Comparison of ENCODE assay signal across 31 cellular contexts in the genomic region with DNA sequence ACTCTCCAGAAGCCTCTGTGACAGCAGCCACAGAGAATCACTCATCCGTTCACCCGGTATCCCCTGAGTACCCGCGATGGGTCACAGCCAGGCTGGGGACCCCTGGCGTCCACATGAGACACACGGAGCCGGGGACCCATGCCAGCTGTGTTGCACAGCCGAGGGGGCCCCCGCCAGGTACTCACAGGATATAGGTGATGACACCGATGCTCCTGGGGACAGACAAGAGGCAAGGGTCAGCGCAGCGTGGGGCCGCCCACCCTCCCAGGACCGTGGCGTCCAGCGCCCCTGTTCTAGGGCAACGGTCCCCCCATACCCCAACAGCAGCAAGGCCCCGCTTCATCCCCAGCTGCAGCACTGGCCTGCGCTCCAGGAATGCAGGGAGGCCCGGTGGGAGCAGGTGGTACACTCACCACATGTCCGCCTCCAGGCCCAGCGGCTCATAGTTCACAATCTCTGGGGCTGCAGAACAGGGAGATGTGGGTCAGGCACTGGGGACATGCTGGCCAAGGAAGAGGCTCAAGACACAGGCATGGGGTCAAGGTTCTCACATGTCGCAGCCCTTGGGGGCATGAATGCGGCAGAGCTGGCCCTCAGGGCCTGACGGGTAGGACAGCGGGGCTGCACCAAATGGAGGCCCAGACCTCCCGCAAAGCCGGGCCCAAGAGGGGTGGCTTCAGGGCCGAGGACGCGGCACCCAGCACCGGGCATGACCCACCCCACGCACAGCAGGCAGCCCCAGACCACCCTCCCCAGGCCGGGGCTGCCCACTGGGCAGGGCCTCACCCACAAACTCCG. TPM values are rescaled to one million over a fixed set of nuclear protein-coding genes. Genes with fewer than 3 reads are reported as not detected.
"Had no signal": no experiment of that assay in that cellular context is flagged by ENCODE, and none has a peak within 500 bp of the region (broad histone marks: within the 10 kb centered on the region; RNA-seq: fewer than 3 reads in every experiment).

No MANE protein-coding gene starts in this region.

- H3K27ac ChIP-seq: body of pancreas, parathyroid adenoma, tibial nerve had no signal

- H3K4me1 ChIP-seq: parathyroid adenoma had no signal

- H3K4me1 Mint-ChIP-seq: activated CD4-positive, alpha-beta T cell treated with anti-CD3 and anti-CD28 coated beads for 36 hours; activated T-helper 17 cell treated with anti-CD3 and anti-CD28 coated beads, Interleukin-2, amount 50 U/mL, for 72 hours had no signal

- H2AFZ ChIP-seq: parathyroid adenoma had no signal

- H3K9me3 ChIP-seq: body of pancreas, esophagus squamous epithelium, tibial nerve had no signal

- H3K4me3 ChIP-seq: body of pancreas, esophagus squamous epithelium, smooth muscle cell, tibial nerve had no signal

- DNase-seq: activated CD4-positive, alpha-beta memory T cell treated with anti-CD3 and anti-CD28 coated beads for 36 hours; activated CD4-positive, alpha-beta T cell treated with anti-CD3 and anti-CD28 coated beads for 36 hours; activated CD4-positive, CD25-positive, alpha-beta regulatory T cell; activated CD8-positive, alpha-beta memory T cell treated with anti-CD3 and anti-CD28 coated beads, Interleukin-2, amount 50 U/mL, for 4 hours; activated T-cell treated with anti-CD3 and anti-CD28 coated beads, Interleukin-2, amount 50 U/mL, for 1 hour; anterior cingulate cortex; body of pancreas; dermis blood vessel endothelial cell; effector CD4-positive, alpha-beta T cell; esophagus squamous epithelium; foreskin melanocyte; glutamatergic neuron; immature natural killer cell; naive B cell; nephron progenitor cell; nucleus accumbens; stimulated activated CD4-positive, alpha-beta T cell treated with anti-CD3 and anti-CD28 coated beads, Interleukin-15, amount 100 ng/mL, for 24 hours; stimulated activated CD4-positive, alpha-beta T cell treated with anti-CD3 and anti-CD28 coated beads, Interleukin-2, amount 100 ng/mL, for 24 hours; stimulated activated naive B cell treated with anti-CD40 and anti-IgM and Interleukin-4, amounts not matched to agents 10 μg/mL and 1 μg/mL and 100 μg/mL, for 72 hours; T-helper 1 cell had no signal

- H3K36me3 Mint-ChIP-seq: activated naive CD8-positive, alpha-beta T cell; naive B cell had no signal

- H3K9me3 Mint-ChIP-seq: activated CD4-positive, alpha-beta memory T cell treated with anti-CD3 and anti-CD28 coated beads for 36 hours; activated T-helper 17 cell treated with anti-CD3 and anti-CD28 coated beads, Interleukin-2, amount 50 U/mL, for 72 hours; immature natural killer cell; mesothelial cell of epicardium; naive B cell; nephron progenitor cell; stimulated activated naive B cell treated with anti-CD40 and anti-IgM and Interleukin-4, amounts not matched to agents 10 μg/mL and 1 μg/mL and 100 μg/mL, for 72 hours; T-helper 2 cell treated with Interferon-gamma antibody and Interleukin-4, amounts not matched to agents 5 μg/mL and 100 μg/mL, for 36 hours had no signal

- H3K4me2 ChIP-seq: smooth muscle cell had no signal

- H3K27ac Mint-ChIP-seq: activated CD4-positive, alpha-beta memory T cell treated with anti-CD3 and anti-CD28 coated beads for 36 hours; activated CD4-positive, alpha-beta T cell treated with anti-CD3 and anti-CD28 coated beads for 36 hours; activated naive CD8-positive, alpha-beta T cell; activated T-helper 17 cell treated with anti-CD3 and anti-CD28 coated beads, Interleukin-2, amount 50 U/mL, for 72 hours; mesothelial cell of epicardium; naive B cell; stimulated activated naive B cell treated with anti-CD40 and anti-IgM and Interleukin-4, amounts not matched to agents 10 μg/mL and 1 μg/mL and 100 μg/mL, for 72 hours; T-helper 2 cell treated with Interferon-gamma antibody and Interleukin-4, amounts not matched to agents 5 μg/mL and 100 μg/mL, for 36 hours had no signal

- ATAC-seq: activated CD4-positive, alpha-beta T cell treated with anti-CD3 and anti-CD28 coated beads for 36 hours; activated T-helper 17 cell treated with anti-CD3 and anti-CD28 coated beads, Interleukin-2, amount 50 U/mL, for 72 hours; body of pancreas; sciatic nerve; stimulated activated naive B cell treated with anti-CD40 and anti-IgM and Interleukin-4, amounts not matched to agents 10 μg/mL and 1 μg/mL and 100 μg/mL, for 72 hours had no signal

- H3K27me3 ChIP-seq: body of pancreas, esophagus squamous epithelium, tibial nerve had no signal

- H3K27me3 Mint-ChIP-seq: activated CD4-positive, alpha-beta memory T cell treated with anti-CD3 and anti-CD28 coated beads for 36 hours; activated CD4-positive, alpha-beta T cell treated with anti-CD3 and anti-CD28 coated beads for 36 hours; activated naive CD8-positive, alpha-beta T cell; activated T-helper 17 cell treated with anti-CD3 and anti-CD28 coated beads, Interleukin-2, amount 50 U/mL, for 72 hours; naive B cell; stimulated activated naive B cell treated with anti-CD40 and anti-IgM and Interleukin-4, amounts not matched to agents 10 μg/mL and 1 μg/mL and 100 μg/mL, for 72 hours had no signal

- H3K4me3 Mint-ChIP-seq: activated CD4-positive, alpha-beta memory T cell treated with anti-CD3 and anti-CD28 coated beads for 36 hours; activated CD4-positive, alpha-beta T cell treated with anti-CD3 and anti-CD28 coated beads for 36 hours; activated naive CD8-positive, alpha-beta T cell; activated T-helper 17 cell treated with anti-CD3 and anti-CD28 coated beads, Interleukin-2, amount 50 U/mL, for 72 hours; immature natural killer cell; mesothelial cell of epicardium; naive B cell; nephron progenitor cell; stimulated activated naive B cell treated with anti-CD40 and anti-IgM and Interleukin-4, amounts not matched to agents 10 μg/mL and 1 μg/mL and 100 μg/mL, for 72 hours; T-helper 2 cell treated with Interferon-gamma antibody and Interleukin-4, amounts not matched to agents 5 μg/mL and 100 μg/mL, for 36 hours had no signal

RNA-seq across cellular contexts. Expression of gene NMRK2, which starts 30.8 kb away (rescaled TPM):
- total RNA-seq: activated CD4-positive, alpha-beta memory T cell treated with anti-CD3 and anti-CD28 coated beads for 36 hours; activated CD4-positive, alpha-beta T cell treated with anti-CD3 and anti-CD28 coated beads for 36 hours; activated CD8-positive, alpha-beta memory T cell treated with anti-CD3 and anti-CD28 coated beads for 36 hours; activated T-helper 17 cell treated with anti-CD3 and anti-CD28 coated beads, Interleukin-2, amount 50 U/mL, for 72 hours; body of pancreas; dermis blood vessel endothelial cell; esophagus squamous epithelium; lower leg skin; mesothelial cell of epicardium; sciatic nerve; smooth muscle cell; temporal lobe; tibial nerve had no signal
- polyA plus RNA-seq: immature natural killer cell, smooth muscle cell had no signal
